19 cellular contexts compared by ENCODE assay signal in genomic region chr6:162638931-162639574, GRCh38.
"Had no signal": no experiment of that assay in that cellular context is flagged by ENCODE, and none has a peak within 500 bp of the region (broad histone marks: within the 10 kb centered on the region; RNA-seq: fewer than 3 reads in every experiment).

No MANE protein-coding gene starts in this region.

- H3K4me3 Mint-ChIP-seq: naive thymus-derived CD4-positive, alpha-beta T cell; nephron progenitor cell had no signal

- H3K4me1 Mint-ChIP-seq: naive thymus-derived CD4-positive, alpha-beta T cell had no signal

- H3K36me3 ChIP-seq: gastroesophageal sphincter, spleen had no signal

- H3K9me3 ChIP-seq: gastroesophageal sphincter, psoas muscle, spleen had no signal

- H3K27ac ChIP-seq: coronary artery, dorsolateral prefrontal cortex, gastroesophageal sphincter, psoas muscle, spleen had no signal

- H3K27me3 ChIP-seq: dorsolateral prefrontal cortex, gastroesophageal sphincter, spleen had no signal

- H3K27ac Mint-ChIP-seq: naive thymus-derived CD4-positive, alpha-beta T cell; nephron progenitor cell had no signal

- ATAC-seq: gastroesophageal sphincter; left cardiac atrium; left ventricle myocardium superior; naive thymus-derived CD4-positive, alpha-beta T cell; psoas muscle; sciatic nerve had no signal

- H3K27me3 Mint-ChIP-seq: naive thymus-derived CD4-positive, alpha-beta T cell had no signal

- DNase-seq: dorsolateral prefrontal cortex; effector CD8-positive, alpha-beta T cell; glutamatergic neuron; left cardiac atrium; left ventricle myocardium superior; mesendoderm; naive thymus-derived CD4-positive, alpha-beta T cell; nephron progenitor cell; psoas muscle; spleen; stimulated activated CD4-positive, alpha-beta T cell treated with anti-CD3 and anti-CD28 coated beads, Interleukin-15, amount 100 ng/mL, for 24 hours; stimulated activated CD4-positive, alpha-beta T cell treated with anti-CD3 and anti-CD28 coated beads, Interleukin-1b, Interleukin-23, amount 100 ng/mL, for 48 hours; stimulated activated CD4-positive, alpha-beta T cell treated with anti-CD3 and anti-CD28 coated beads, Interleukin-4, amount 100 ng/mL, for 24 hours; stimulated activated naive CD4-positive, alpha-beta T cell; trophoblast cell had no signal

- H3K4me3 ChIP-seq: coronary artery, dorsolateral prefrontal cortex, gastroesophageal sphincter, lung, psoas muscle, spleen had no signal

- H3K9me3 Mint-ChIP-seq: nephron progenitor cell had no signal

- H3K4me1 ChIP-seq: spleen had no signal
